Comparison of ENCODE assay signal across 23 cellular contexts in genomic region chr11:44833221-44833620, GRCh38.
DNase-seq lines count a peak whose midpoint lies in the region; ATAC-seq, FAIRE-seq and TF ChIP-seq lines count a peak whose summit lies in the region.
"Had no signal": no experiment of that assay in that cellular context is flagged by ENCODE, and none has a peak within 500 bp of the region (broad histone marks: within the 10 kb centered on the region; RNA-seq: fewer than 3 reads in every experiment).

No MANE protein-coding gene starts in this region.

- no peaks in the 10 kb centered on the region for H3K9me1 ChIP-seq in K562 (ENCODE audit: control insufficient read depth, insufficient read depth, low read length)

- BruUV-seq in K562 (replicated peaks; lab: Mats Ljungman, UMichigan) (no TSS peak), A673 (replicated peaks; lab: Mats Ljungman, UMichigan) (no TSS peak)

- H3K18ac ChIP-seq in H9 (ENCODE audit: insufficient read length, low read depth, low read length) (no peak overlapping the region), mesendoderm (ENCODE audit: low read length) (peak overlapping the region; percentile 66)

- H3K9me3 Mint-ChIP-seq in H9, result peaks cover 5 to 11% of the 10 kb centered on the region in 2 experiments
- H3K9me3 Mint-ChIP-seq in activated CD4-positive, alpha-beta T cell treated with anti-CD3 and anti-CD28 coated beads, Interleukin-2, amount 10 ng/mL, durations not matched to agents 24 days and 14 days, result peaks cover 4% of the 10 kb centered on the region
- H3K9me3 Mint-ChIP-seq: CD4-positive, alpha-beta memory T cell; HFFc6 had no signal

- H4K20me1 ChIP-seq in H9 (ENCODE audit: control insufficient read depth, insufficient read depth, insufficient read length) (peaks cover 2% of the 10 kb centered on the region), K562 (replicated peaks; ENCODE audit: control insufficient read depth, insufficient read depth, low read length) (no peaks in the 10 kb centered on the region; the same call in 1 of the 2 replicates)

- peak overlapping the region in 2 of 3 experiments; percentile 31 to 61; a peak in 3 of 7 replicates for H3K27ac Mint-ChIP-seq in H9
- no peak overlapping the region for H3K27ac Mint-ChIP-seq in activated CD4-positive, alpha-beta T cell treated with anti-CD3 and anti-CD28 coated beads, Interleukin-2, amount 10 ng/mL, durations not matched to agents 24 days and 14 days
- H3K27ac Mint-ChIP-seq: B cell, HFFc6 had no signal

- H3K79me2 ChIP-seq in H9 (ENCODE audit: insufficient read depth, low read length), result no peaks in the 10 kb centered on the region
- H3K79me2 ChIP-seq in K562 (ENCODE audit: control insufficient read depth, insufficient read depth, low read length), result no peaks in the 10 kb centered on the region
- no peaks in the 10 kb centered on the region for H3K79me2 ChIP-seq in mesendoderm (ENCODE audit: control insufficient read depth, insufficient read depth, low read length)

- DNase-seq in H9 (no peak), K562 (ENCODE audit: extremely low read depth in 1 of 4, low spot score in 3 of 4) (no peak), mesendoderm (no peak), NCI-H774 (lab: John Stamatoyannopoulos, UW) (no peak), A673 (ENCODE audit: low spot score) (no peak), C1 segment of cervical spinal cord (lab: John Stamatoyannopoulos, UW) (no peak)
- no peak for DNase-seq in activated CD4-positive, alpha-beta T cell treated with anti-CD3 and anti-CD28 coated beads, Interleukin-2, amount 10 ng/mL, durations not matched to agents 24 days and 14 days
- DNase-seq: CD4-positive, alpha-beta memory T cell; DMS79 treated with DMSO at 0.1 percent for 48 hours; HFFc6; MG63; NCI-H1105; NCI-H187; NCI-H446 treated with DMSO at 0.1 percent for 48 hours had no signal

- no peak overlapping the region for H3K27ac ChIP-seq in H9 (ENCODE audit: insufficient read length, low read depth, low read length)
- H3K27ac ChIP-seq in K562 (ENCODE audit: extremely low read depth, low read depth, low read length), result no peak overlapping the region
- H3K27ac ChIP-seq in mesendoderm (ENCODE audit: low read depth, low read length), result no peak overlapping the region
- H3K27ac ChIP-seq in rectal smooth muscle tissue (ENCODE audit: low read depth, low read length), result peak overlapping the region; percentile 74
- H3K27ac ChIP-seq in A673 (ENCODE audit: low read depth, low read length, poor library complexity, severe bottlenecking), result no peak overlapping the region
- H3K27ac ChIP-seq: HL-60, KMS-11 had no signal

- no peak for ATAC-seq in K562
- ATAC-seq: Panc1, Right ventricle myocardium inferior had no signal

- peaks cover 16% of the 10 kb centered on the region; the same call in 1 of the 2 replicates for H3K4me1 ChIP-seq in H9 (ENCODE audit: insufficient read depth, low read length)
- no peaks in the 10 kb centered on the region for H3K4me1 ChIP-seq in K562 (replicated peaks in 1 of 2; ENCODE audit: control insufficient read depth in 2 of 2, insufficient read depth in 2 of 2, low read length in 2 of 2)
- H3K4me1 ChIP-seq in mesendoderm (ENCODE audit: control insufficient read depth, low read depth, low read length), result peaks cover 8% of the 10 kb centered on the region
- H3K4me1 ChIP-seq in rectal smooth muscle tissue (ENCODE audit: control insufficient read depth, insufficient read depth, low read length), result peaks cover 26% of the 10 kb centered on the region
- no peaks in the 10 kb centered on the region for H3K4me1 ChIP-seq in A673 (ENCODE audit: insufficient read depth, low read length, poor library complexity, severe bottlenecking)

- H3K4me3 ChIP-seq in K562, result no peak overlapping the region
- no peak overlapping the region for H3K4me3 ChIP-seq in mesendoderm (ENCODE audit: low read length)
- no peak overlapping the region for H3K4me3 ChIP-seq in rectal smooth muscle tissue (ENCODE audit: low read length)
- no peak overlapping the region for H3K4me3 ChIP-seq in A673 (ENCODE audit: low read depth, low read length, poor library complexity, severe bottlenecking)
- H3K4me3 ChIP-seq: MG63 had no signal

- H2BK12ac ChIP-seq in H9 (ENCODE audit: insufficient read length, low read depth, low read length), result no peak overlapping the region

- in situ Hi-C loops in K562 (cut with MboI), result no loop called here

- H2BK5ac ChIP-seq in H9 (ENCODE audit: insufficient read length, low read length), result no peak overlapping the region
- H2BK5ac ChIP-seq in mesendoderm (ENCODE audit: low read length), result no peak overlapping the region

- H3K4me3 Mint-ChIP-seq in H9, result no peak overlapping the region
- H3K4me3 Mint-ChIP-seq in activated CD4-positive, alpha-beta T cell treated with anti-CD3 and anti-CD28 coated beads, Interleukin-2, amount 10 ng/mL, durations not matched to agents 24 days and 14 days, result no peak overlapping the region
- H3K4me3 Mint-ChIP-seq: B cell, HFFc6 had no signal

- no peak for FAIRE-seq in K562 (lab: Jason Lieb, UNC)
- FAIRE-seq: G401.6, GM12891, GM19239 had no signal

- TF ChIP-seq EP300 in K562 (IDR thresholded peaks at IDR 0.05; ENCODE audit: low read length), result no peak

- CTCF ChIA-PET in K562 (lab: Yijun Ruan, JAX; ENCODE audit: low intra/inter-chr PET ratio), result no interaction called here
- CTCF ChIA-PET in A673 (lab: Charles Lee), result interaction anchor here (0.6 kb wide), 1 partner anchor 178 kb away, joined by 3 read pairs; no protein-coding TSS in a partner anchor

- no peak overlapping the region for H3K4me2 ChIP-seq in H9 (ENCODE audit: insufficient read depth, insufficient read length, low read length)
- H3K4me2 ChIP-seq in K562 (ENCODE audit: insufficient read depth, low read length), result no peak overlapping the region
- H3K4me2 ChIP-seq in mesendoderm (ENCODE audit: low read length), result no peak overlapping the region
- H3K4me2 ChIP-seq: KMS-11 had no signal

- H3K79me1 ChIP-seq in H9 (ENCODE audit: insufficient read depth, low read depth, low read length, poor library complexity, severe bottlenecking), result no peaks in the 10 kb centered on the region
- no peaks in the 10 kb centered on the region for H3K79me1 ChIP-seq in mesendoderm (ENCODE audit: low read length)

- H3K14ac ChIP-seq in H9 (ENCODE audit: insufficient read depth, low read length), result no peak overlapping the region

- H3K4me1 Mint-ChIP-seq in H9, result peaks cover 48 to 51% of the 10 kb centered on the region in 2 experiments
- H3K4me1 Mint-ChIP-seq in activated CD4-positive, alpha-beta T cell treated with anti-CD3 and anti-CD28 coated beads, Interleukin-2, amount 10 ng/mL, durations not matched to agents 24 days and 14 days, result no peaks in the 10 kb centered on the region
- H3K4me1 Mint-ChIP-seq: B cell had no signal

- H3K4ac ChIP-seq in H9 (ENCODE audit: low read depth, low read length) (no peak overlapping the region), mesendoderm (ENCODE audit: low read depth, low read length) (no peak overlapping the region)

- no peaks in the 10 kb centered on the region for H3K36me3 ChIP-seq in K562 (ENCODE audit: control insufficient read depth, insufficient read depth, low read length)
- H3K36me3 ChIP-seq in mesendoderm (ENCODE audit: control insufficient read depth, insufficient read depth, low read length), result no peaks in the 10 kb centered on the region
- H3K36me3 ChIP-seq in rectal smooth muscle tissue (ENCODE audit: control insufficient read depth, insufficient read depth, low read length), result no peaks in the 10 kb centered on the region
- H3K36me3 ChIP-seq in A673 (ENCODE audit: insufficient read depth, low read length, poor library complexity, severe bottlenecking), result no peaks in the 10 kb centered on the region
- H3K36me3 ChIP-seq: MG63 had no signal

- H3K23me2 ChIP-seq in H9 (ENCODE audit: insufficient read length, low read depth, low read length, poor library complexity, severe bottlenecking), result no peaks in the 10 kb centered on the region

- no peak overlapping the region for H3T11ph ChIP-seq in H9 (ENCODE audit: low read length)

- H4K91ac ChIP-seq in H9 (ENCODE audit: insufficient read length, low read depth, low read length), result no peak overlapping the region

- TF ChIP-seq POLR2A in K562 (conservative IDR thresholded peaks at IDR 0.05), result no peak

- no CpG with 5 or more reads among the region's 3 CpGs for WGBS in H9 (ENCODE audit: extremely low coverage, insufficient read length, low lambda C conversion rate)
- 4% methylated on average over 3 of the region's 3 CpGs for WGBS in K562 (ENCODE audit: insufficient coverage, low coverage, missing lambda C conversion rate)
- WGBS in mesendoderm (ENCODE audit: extremely low coverage, insufficient coverage, low lambda C conversion rate), result no CpG with 5 or more reads among the region's 3 CpGs

- H3K36me3 Mint-ChIP-seq in H9 (ENCODE audit: insufficient read depth in 1 of 3, low read depth in 3 of 3), result peaks cover 0 to 12% (median 6%) of the 10 kb centered on the region in 3 experiments; a peak in 4 of 7 replicates
- no peaks in the 10 kb centered on the region for H3K36me3 Mint-ChIP-seq in activated CD4-positive, alpha-beta T cell treated with anti-CD3 and anti-CD28 coated beads, Interleukin-2, amount 10 ng/mL, durations not matched to agents 24 days and 14 days (ENCODE audit: low read depth)

- H2BK120ac ChIP-seq in H9 (ENCODE audit: low read depth, low read length, poor library complexity, severe bottlenecking), result no peak overlapping the region
- no peak overlapping the region for H2BK120ac ChIP-seq in mesendoderm (ENCODE audit: low read depth, low read length)

- H2AK5ac ChIP-seq in H9 (ENCODE audit: insufficient read length, low read length), result no peak overlapping the region
- peak overlapping the region; percentile 66 for H2AK5ac ChIP-seq in mesendoderm (ENCODE audit: low read length)

- POLR2A ChIA-PET in K562 (lab: Yijun Ruan, JAX) (interaction anchor here (0.6 kb wide), 1 partner anchor 18 kb away, joined by 4 read pairs; no protein-coding TSS in a partner anchor), A673 (lab: Charles Lee; ENCODE audit: low non-redundant PET) (no interaction called here)

- H3K9ac ChIP-seq in H9 (ENCODE audit: extremely low read depth, insufficient read length, low read length) (no peak overlapping the region), K562 (ENCODE audit: insufficient read depth in 1 of 2, low read depth in 2 of 2, low read length in 2 of 2) (no peak overlapping the region), mesendoderm (ENCODE audit: low read length) (no peak overlapping the region), rectal smooth muscle tissue (ENCODE audit: low read length) (no peak overlapping the region)
- H3K9ac ChIP-seq: KMS-11 had no signal

- TF ChIP-seq CTCF in H9 (conservative IDR thresholded peaks at IDR 0.05), result no peak
- TF ChIP-seq CTCF in K562 (IDR thresholded peaks at IDR 0.05 in 2 of 3, conservative IDR thresholded peaks at IDR 0.05 in 1 of 3; ENCODE audit: insufficient read depth in 2 of 3, low read depth in 1 of 3, low read length in 3 of 3), result no peak
- TF ChIP-seq CTCF in A673 (conservative IDR thresholded peaks at IDR 0.05; ENCODE audit: low read depth, low read length), result no peak

- H2AFZ ChIP-seq in H9 (ENCODE audit: low read length) (no peak overlapping the region), K562 (ENCODE audit: low read depth, low read length) (no peak overlapping the region)

- H4K8ac ChIP-seq in H9 (replicated peaks; ENCODE audit: insufficient read length, low read depth, low read length), result no peak overlapping the region
- H4K8ac ChIP-seq in mesendoderm (ENCODE audit: low read depth, low read length), result no peak overlapping the region

- H3K27me3 ChIP-seq in H9 (ENCODE audit: insufficient read depth, low read length), result no peaks in the 10 kb centered on the region
- H3K27me3 ChIP-seq in K562 (ENCODE audit: control insufficient read depth in 2 of 2, insufficient read depth in 2 of 2, low read length in 2 of 2), result peaks cover 9 to 35% of the 10 kb centered on the region in 2 experiments; a peak in 4 of 5 replicates
- no peaks in the 10 kb centered on the region for H3K27me3 ChIP-seq in mesendoderm (ENCODE audit: insufficient read depth, low read length, poor library complexity)
- no peaks in the 10 kb centered on the region for H3K27me3 ChIP-seq in rectal smooth muscle tissue (ENCODE audit: control insufficient read depth, insufficient read depth, low read length)
- H3K27me3 ChIP-seq in A673 (replicated peaks; ENCODE audit: insufficient read depth, low read depth, low read length, poor library complexity), result no peaks in the 10 kb centered on the region
- H3K27me3 ChIP-seq: MG63 had no signal

- H2BK20ac ChIP-seq in H9 (ENCODE audit: low read depth, low read length, poor library complexity, severe bottlenecking), result no peak overlapping the region

- H3K23ac ChIP-seq in H9 (ENCODE audit: insufficient read length, low read depth, low read length), result no peak overlapping the region
- no peak overlapping the region for H3K23ac ChIP-seq in mesendoderm (ENCODE audit: low read length)

- no peak overlapping the region for H2BK15ac ChIP-seq in H9 (ENCODE audit: low read depth, low read length)
- no peak overlapping the region for H2BK15ac ChIP-seq in mesendoderm (replicated peaks; ENCODE audit: low read depth)

- H3K56ac ChIP-seq in H9 (ENCODE audit: insufficient read length, low read depth, low read length), result no peak overlapping the region
- no peak overlapping the region for H3K56ac ChIP-seq in mesendoderm (ENCODE audit: low read length)

- H4K5ac ChIP-seq in H9 (ENCODE audit: insufficient read length, low read depth, low read length) (no peak overlapping the region), mesendoderm (ENCODE audit: low read length) (no peak overlapping the region)

- TF ChIP-seq RAD21 in K562 (CRISPR knock-in tag; conservative IDR thresholded peaks at IDR 0.05 in 1 of 2, IDR thresholded peaks at IDR 0.05 in 1 of 2), result no peak

- no peaks in the 10 kb centered on the region for H3K9me3 ChIP-seq in H9 (ENCODE audit: control insufficient read depth, low read depth, low read length)
- H3K9me3 ChIP-seq in K562 (replicated peaks; ENCODE audit: control insufficient read depth, insufficient read depth, low read depth, low read length), result no peaks in the 10 kb centered on the region
- no peaks in the 10 kb centered on the region for H3K9me3 ChIP-seq in A673 (ENCODE audit: low read depth, low read length, poor library complexity, severe bottlenecking)

- peaks cover 31% of the 10 kb centered on the region for H3K27me3 Mint-ChIP-seq in H9 (ENCODE audit: low read depth)
- H3K27me3 Mint-ChIP-seq in activated CD4-positive, alpha-beta T cell treated with anti-CD3 and anti-CD28 coated beads, Interleukin-2, amount 10 ng/mL, durations not matched to agents 24 days and 14 days, result peaks cover 22% of the 10 kb centered on the region
- H3K27me3 Mint-ChIP-seq: CD4-positive, alpha-beta memory T cell had no signal

- intact Hi-C loops in K562 (cut with micrococcal nuclease), result no loop called here
- intact Hi-C loops in activated CD4-positive, alpha-beta T cell treated with anti-CD3 and anti-CD28 coated beads, Interleukin-2, amount 10 ng/mL, durations not matched to agents 24 days and 14 days (cut with micrococcal nuclease), result no loop called here
- intact Hi-C loops in A673 (cut with micrococcal nuclease; ENCODE audit: unreplicated experiment), result no loop called here
